ENCODE assay signal across 19 cellular contexts in the genomic region with DNA sequence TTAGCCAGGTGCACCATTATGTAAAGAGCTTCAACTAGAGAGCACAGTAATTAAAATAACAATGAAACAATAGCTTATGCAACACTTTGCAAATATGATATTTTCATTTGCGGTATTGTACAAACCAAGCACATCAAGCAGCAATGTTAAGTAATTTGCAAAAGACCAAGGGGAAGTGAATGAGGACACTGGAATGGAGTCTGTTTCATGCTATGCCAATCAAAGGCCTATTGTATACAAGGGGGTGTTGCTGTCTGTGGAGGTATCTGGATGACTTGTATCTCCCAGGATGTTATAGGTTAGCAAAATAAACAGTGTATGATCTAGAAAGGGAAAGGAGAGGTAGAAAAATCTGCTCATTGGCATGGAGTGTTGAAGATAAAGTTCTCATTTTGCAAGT.
DNase-seq lines count a peak whose midpoint lies in the region; ATAC-seq, FAIRE-seq and TF ChIP-seq lines count a peak whose summit lies in the region.
"Had no signal": no experiment of that assay in that cellular context is flagged by ENCODE, and none has a peak within 500 bp of the region (broad histone marks: within the 10 kb centered on the region; RNA-seq: fewer than 3 reads in every experiment).

No MANE protein-coding gene starts in this region.

- no peak overlapping the region for H3K27ac ChIP-seq in kidney (ENCODE audit: low read depth in 2 of 2, low read length in 2 of 2)
- H3K27ac ChIP-seq: HL-60 had no signal

- intact Hi-C loops in kidney (cut with DNase I): no loop called here

- no peak overlapping the region for H3K4me3 ChIP-seq in kidney (ENCODE audit: low read length in 2 of 2)
- H3K4me3 ChIP-seq: K562 had no signal

- H3K9ac ChIP-seq in kidney (ENCODE audit: low read length in 2 of 2): no peak overlapping the region

- H3K27ac Mint-ChIP-seq in mesothelial cell of epicardium: no peak overlapping the region
- H3K27ac Mint-ChIP-seq: CD4-positive, alpha-beta T cell; T-helper 17 cell had no signal

- peaks cover 5% of the 10 kb centered on the region for H3K27me3 Mint-ChIP-seq in mesothelial cell of epicardium (ENCODE audit: low read depth)
- H3K27me3 Mint-ChIP-seq: CD4-positive, alpha-beta T cell; T-helper 17 cell had no signal

- no peaks in the 10 kb centered on the region for H3K4me1 ChIP-seq in kidney (ENCODE audit: control insufficient read depth in 1 of 2, insufficient read depth in 1 of 2, low read depth in 1 of 2, low read length in 2 of 2)

- ATAC-seq in GM21576 (IDR thresholded peaks at IDR 0.05; ENCODE audit: unreplicated experiment): no peak
- ATAC-seq: K562, T-helper 17 cell had no signal

- DNase-seq in NOMO-1 (lab: John Stamatoyannopoulos, UW; ENCODE audit: unreplicated experiment in 2 of 2) (peak; percentile 8 to 55), NOMO-1 treated with dmso at 0.1 percent for 144 hours (lab: John Stamatoyannopoulos, UW; ENCODE audit: unreplicated experiment) (no peak), NCI-H1930 (lab: John Stamatoyannopoulos, UW) (peak; percentile 75 to 88), NCI-H69 (lab: John Stamatoyannopoulos, UW) (peak; percentile 90), mesothelial cell of epicardium (ENCODE audit: low spot score in 2 of 2, unreplicated experiment in 2 of 2) (no peak), kidney (no peak)
- DNase-seq: AML-193; Calu3; CD4-positive, alpha-beta T cell; GF-D8; NCI-H1436; NCI-H446 treated with DMSO at 0.1 percent for 48 hours; SHP77; T-helper 17 cell had no signal

- H3K36me3 ChIP-seq in kidney (ENCODE audit: control insufficient read depth in 1 of 2, insufficient read depth in 2 of 2, low read length in 2 of 2): no peaks in the 10 kb centered on the region

- peaks cover 5% of the 10 kb centered on the region for H3K4me1 Mint-ChIP-seq in mesothelial cell of epicardium
- H3K4me1 Mint-ChIP-seq: T-helper 17 cell had no signal

- no peak for TF ChIP-seq CTCF in mesothelial cell of epicardium (IDR thresholded peaks at IDR 0.05; ENCODE audit: unreplicated experiment)
- TF ChIP-seq CTCF in kidney (IDR thresholded peaks at IDR 0.05; ENCODE audit: borderline replicate concordance, extremely low read depth, insufficient read depth): no peak

- no peaks in the 10 kb centered on the region for H3K9me3 Mint-ChIP-seq in mesothelial cell of epicardium
- H3K9me3 Mint-ChIP-seq: CD4-positive, alpha-beta T cell had no signal

- H3K4me3 Mint-ChIP-seq in mesothelial cell of epicardium: no peak overlapping the region
- H3K4me3 Mint-ChIP-seq: CD4-positive, alpha-beta T cell; T-helper 17 cell had no signal

- H3K9me3 ChIP-seq in kidney (ENCODE audit: control insufficient read depth in 1 of 2, low read length in 2 of 2): no peaks in the 10 kb centered on the region

- FAIRE-seq in kidney (lab: Jason Lieb, UNC): no peak
- FAIRE-seq: H1, K562, TTC549 had no signal

- no peaks in the 10 kb centered on the region for H3K36me3 Mint-ChIP-seq in mesothelial cell of epicardium

Comparison
In these comparisons a context has a peak if more than half of its experiments do, and no peak if none do; other contexts are left out.
1. DNase-seq: peak in NOMO-1 (2 of 2), NCI-H1930 (2 of 2) and NCI-H69 (single experiment); none in NOMO-1 treated with dmso at 0.1 percent for 144 hours (single experiment), mesothelial cell of epicardium (0 of 2) and kidney (single experiment).